Comparison of ENCODE assay signal across 1 cellular context in the genomic region with DNA sequence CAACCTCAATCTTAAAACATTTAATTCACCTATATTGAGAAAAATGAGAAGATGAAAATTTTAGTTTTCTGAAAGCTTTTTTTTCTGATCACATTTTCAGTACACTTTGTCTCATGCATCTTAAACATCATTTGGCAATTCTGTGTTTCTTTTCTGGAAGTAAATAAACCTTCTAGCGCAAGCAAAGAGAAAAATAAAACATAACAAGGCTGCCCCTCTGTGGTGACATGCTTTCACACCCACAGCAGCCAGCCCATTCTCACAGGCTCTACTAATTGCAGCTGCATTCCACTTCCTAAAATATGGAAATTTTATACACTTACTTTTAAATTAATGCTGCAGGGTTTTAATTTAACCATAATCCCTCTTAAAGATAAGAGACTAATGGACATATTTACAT.
TF ChIP-seq lines count a peak whose summit lies in the region.

No MANE protein-coding gene starts in this region.

TF ChIP-seq in H1, 55 proteins besides CTCF, POLR2A, EP300 and RAD21 (continued from another document):
- TF ChIP-seq TEAD4 (IDR thresholded peaks at IDR 0.05; ENCODE audit: low read depth, low read length) (no peak), RNF2 (IDR thresholded peaks at IDR 0.05; ENCODE audit: borderline replicate concordance, low read depth, low read length, missing control alignments, poor library complexity, severe bottlenecking) (no peak), EGR1 (IDR thresholded peaks at IDR 0.05; ENCODE audit: borderline replicate concordance, low read depth, low read length) (no peak), SIN3A (conservative IDR thresholded peaks at IDR 0.05 in 1 of 2, IDR thresholded peaks at IDR 0.05 in 1 of 2; ENCODE audit: low read depth in 1 of 2, low read length in 2 of 2) (no peak), TBP (IDR thresholded peaks at IDR 0.05; ENCODE audit: low read depth, low read length) (no peak), KDM4A (IDR thresholded peaks at IDR 0.05; ENCODE audit: low read depth, low read length, severe bottlenecking) (no peak)
TF ChIP-seq in H1: peak in this region for 0.
